Comparison of ENCODE assay signal across 21 cellular contexts in the genomic region with DNA sequence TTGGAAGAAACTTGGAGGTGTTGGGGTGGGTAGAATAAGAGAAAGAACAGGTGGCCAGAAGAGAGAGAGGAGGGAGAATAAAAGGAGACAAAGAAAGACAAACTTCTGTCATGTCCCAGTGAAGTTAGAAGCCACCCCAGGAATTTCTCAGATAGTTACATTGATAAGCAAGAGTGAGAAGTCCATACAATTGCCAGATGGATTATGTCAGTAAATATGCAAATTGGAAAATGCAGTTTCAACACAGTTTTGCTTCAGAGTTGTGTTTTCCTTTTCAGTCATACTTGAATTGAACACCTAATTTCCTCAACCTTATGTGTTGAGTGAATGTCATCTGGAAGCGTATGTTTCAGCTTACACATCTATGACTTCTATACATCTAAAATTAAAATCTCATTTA.
DNase-seq lines count a peak whose midpoint lies in the region; ATAC-seq and TF ChIP-seq lines count a peak whose summit lies in the region.
"Had no signal": no experiment of that assay in that cellular context is flagged by ENCODE, and none has a peak within 500 bp of the region (broad histone marks: within the 10 kb centered on the region; RNA-seq: fewer than 3 reads in every experiment).

No MANE protein-coding gene starts in this region.

- no peaks in the 10 kb centered on the region for H3K36me3 Mint-ChIP-seq in activated T-helper 17 cell treated with anti-CD3 and anti-CD28 coated beads, Interleukin-2, amount 50 U/mL, for 72 hours (ENCODE audit: low read depth)
- H3K36me3 Mint-ChIP-seq: T-cell had no signal

- H3K4me1 ChIP-seq in upper lobe of right lung: peaks cover 3% of the 10 kb centered on the region
- H3K4me1 ChIP-seq: SJSA1 had no signal

- no peaks in the 10 kb centered on the region for H3K9me3 ChIP-seq in upper lobe of right lung
- H3K9me3 ChIP-seq: SJSA1 had no signal

- peak; percentile 37 for DNase-seq in GM12865 (ENCODE audit: low read depth)
- no peak for DNase-seq in kidney glomerular epithelial cell (lab: John Stamatoyannopoulos, UW)
- no peak for DNase-seq in NCI-H1105 treated with DMSO at 0.1 percent for 48 hours (lab: John Stamatoyannopoulos, UW)
- no peak for DNase-seq in upper lobe of right lung
- DNase-seq in left colon: no peak
- DNase-seq: Calu3, GF-D8, GM23248, H7, Karpas-422, NCI-H1092, NCI-H187 treated with DMSO at 0.1 percent for 48 hours, NCI-H2227 treated with DMSO at 0.1 percent for 48 hours, Right ventricle myocardium superior, RPMI8226, T-cell had no signal

- H3K27ac ChIP-seq in upper lobe of right lung: no peak overlapping the region
- H3K27ac ChIP-seq: GM23248, SJSA1 had no signal

- no peaks in the 10 kb centered on the region for H3K27me3 ChIP-seq in upper lobe of right lung
- H3K27me3 ChIP-seq: SJSA1 had no signal

- intact Hi-C loops in upper lobe of right lung (cut with DNase I) (no loop called here), left colon (cut with DNase I, micrococcal nuclease) (no loop called here)

- H3K36me3 ChIP-seq in upper lobe of right lung: no peaks in the 10 kb centered on the region
- H3K36me3 ChIP-seq: SJSA1 had no signal

- H3K27me3 Mint-ChIP-seq in activated T-helper 17 cell treated with anti-CD3 and anti-CD28 coated beads, Interleukin-2, amount 50 U/mL, for 72 hours: no peaks in the 10 kb centered on the region

- no peak overlapping the region for H3K4me3 Mint-ChIP-seq in activated T-helper 17 cell treated with anti-CD3 and anti-CD28 coated beads, Interleukin-2, amount 50 U/mL, for 72 hours
- H3K4me3 Mint-ChIP-seq: T-cell had no signal

- ATAC-seq in GM18870 (IDR thresholded peaks at IDR 0.05; ENCODE audit: unreplicated experiment): peak; percentile 38
- ATAC-seq in HG02610 (IDR thresholded peaks at IDR 0.05; ENCODE audit: unreplicated experiment): peak; percentile 52
- ATAC-seq in activated T-helper 17 cell treated with anti-CD3 and anti-CD28 coated beads, Interleukin-2, amount 50 U/mL, for 72 hours (replicated peaks): peak; percentile 12
- no peak for ATAC-seq in upper lobe of right lung
- no peak for ATAC-seq in left colon
- ATAC-seq: HepG2, T-cell had no signal

- peaks cover 18% of the 10 kb centered on the region for H3K4me1 Mint-ChIP-seq in activated T-helper 17 cell treated with anti-CD3 and anti-CD28 coated beads, Interleukin-2, amount 50 U/mL, for 72 hours

- no peak overlapping the region for H3K27ac Mint-ChIP-seq in activated T-helper 17 cell treated with anti-CD3 and anti-CD28 coated beads, Interleukin-2, amount 50 U/mL, for 72 hours

- H3K4me3 ChIP-seq in GM12865 (ENCODE audit: low read depth, low read length): no peak overlapping the region
- H3K4me3 ChIP-seq in upper lobe of right lung: no peak overlapping the region
- H3K4me3 ChIP-seq: GM23248, SJSA1 had no signal

- H3K9me3 Mint-ChIP-seq in activated T-helper 17 cell treated with anti-CD3 and anti-CD28 coated beads, Interleukin-2, amount 50 U/mL, for 72 hours: no peaks in the 10 kb centered on the region
- H3K9me3 Mint-ChIP-seq: T-cell had no signal

- TF ChIP-seq CTCF in GM12865 (IDR thresholded peaks at IDR 0.05; ENCODE audit: insufficient read depth, low read depth, low read length, missing control alignments): no peak
- TF ChIP-seq CTCF in upper lobe of right lung (IDR thresholded peaks at IDR 0.05): no peak

Comparison
In these comparisons a context has a peak if more than half of its experiments do, and no peak if none do; other contexts are left out.
1. ATAC-seq: peak in GM18870 (single experiment), HG02610 (single experiment) and activated T-helper 17 cell treated with anti-CD3 and anti-CD28 coated beads, Interleukin-2, amount 50 U/mL, for 72 hours (single experiment); none in upper lobe of right lung (single experiment) and left colon (single experiment).